Comparison of ENCODE assay signal across 38 cellular contexts in genomic region chr6:89284081-89284480, GRCh38.
"Had no signal": no experiment of that assay in that cellular context is flagged by ENCODE, and none has a peak within 500 bp of the region (broad histone marks: within the 10 kb centered on the region; RNA-seq: fewer than 3 reads in every experiment).

No MANE protein-coding gene starts in this region.

- H3K4me1 Mint-ChIP-seq: activated naive CD4-positive, alpha-beta T cell treated with anti-CD3 and anti-CD28 coated beads, Interleukin-2, amount 10 ng/mL, durations not matched to agents 7 days and 5 days; activated naive CD4-positive, alpha-beta T cell treated with anti-CD3 and anti-CD28 coated beads, Interleukin-2, amount 50 U/mL, for 24 hours had no signal

- H3K27me3 Mint-ChIP-seq: activated B cell treated with CpG ODN at 0.5 μM for 24 hours; activated CD4-positive, alpha-beta memory T cell treated with anti-CD3 and anti-CD28 coated beads for 36 hours; activated CD4-positive, alpha-beta T cell treated with anti-CD3 and anti-CD28 coated beads, Interleukin-2, amount 10 ng/mL, durations not matched to agents 24 days and 14 days; activated CD8-positive, alpha-beta T cell treated with anti-CD3 and anti-CD28 coated beads for 36 hours; activated naive CD4-positive, alpha-beta T cell treated with anti-CD3 and anti-CD28 coated beads, Interleukin-2, amount 50 U/mL, for 24 hours; activated naive CD8-positive, alpha-beta T cell; central memory CD8-positive, alpha-beta T cell had no signal

- H3K27me3 ChIP-seq: adrenal gland, body of pancreas, breast epithelium, cardiac muscle cell had no signal

- H3K4me3 ChIP-seq: adrenal gland, body of pancreas, breast epithelium, cardiac muscle cell had no signal

- DNase-seq: activated B cell treated with CpG ODN at 0.5 μM for 24 hours; activated CD4-positive, alpha-beta memory T cell treated with anti-CD3 and anti-CD28 coated beads for 36 hours; activated CD4-positive, alpha-beta T cell treated with anti-CD3 and anti-CD28 coated beads for 4 hours; activated CD4-positive, alpha-beta T cell treated with anti-CD3 and anti-CD28 coated beads, Interleukin-2, amount 10 ng/mL, durations not matched to agents 24 days and 14 days; activated CD4-positive, alpha-beta T cell treated with anti-CD3 and anti-CD28 coated beads, Interleukin-2, amount 50 U/mL, for 1 hour; activated CD4-positive, alpha-beta T cell treated with anti-CD3 and anti-CD28 coated beads, Interleukin-2, amount 50 U/mL, for 4 hours; activated CD4-positive, CD25-positive, alpha-beta regulatory T cell treated with anti-CD3 and anti-CD28 coated beads, Interleukin-2, amount 50 U/mL, for 72 hours; activated CD8-positive, alpha-beta memory T cell treated with anti-CD3 and anti-CD28 coated beads, Interleukin-2, amount 50 U/mL, for 4 hours; activated CD8-positive, alpha-beta T cell treated with anti-CD3 and anti-CD28 coated beads for 36 hours; activated effector memory CD4-positive, alpha-beta T cell treated with Interleukin-2 at 50 U/mL for 16 hours; activated gamma-delta T cell; activated naive CD4-positive, alpha-beta T cell treated with anti-CD3 and anti-CD28 coated beads, Interleukin-2, amount 10 ng/mL, durations not matched to agents 7 days and 5 days; activated naive CD4-positive, alpha-beta T cell treated with Interleukin-2 at 50 U/mL for 16 hours; activated naive CD8-positive, alpha-beta T cell treated with anti-CD3 and anti-CD28 coated beads, Interleukin-2, amount 10 ng/mL, durations not matched to agents 7 days and 5 days; activated T-cell treated with anti-CD3 and anti-CD28 coated beads for 4 hours; activated T-cell treated with anti-CD3 and anti-CD28 coated beads, Interleukin-2, amount 50 U/mL, for 1 hour; activated T-cell treated with anti-CD3 and anti-CD28 coated beads, Interleukin-2, amount 50 U/mL, for 4 hours; amniotic stem cell; aorta; body of pancreas; brain microvascular endothelial cell; caudate nucleus; cerebellar nuclear complex; T-helper 1 cell; T-helper 2 cell; T-helper 9 cell had no signal

- H3K27ac ChIP-seq: adrenal gland, body of pancreas, brain microvascular endothelial cell, breast epithelium, cardiac muscle cell, VCaP had no signal

- H3K36me3 ChIP-seq: adrenal gland, brain microvascular endothelial cell, breast epithelium, cardiac muscle cell had no signal

- H3K4me1 ChIP-seq: adrenal gland, body of pancreas, breast epithelium had no signal

- FAIRE-seq: astrocyte, TTC549 had no signal

- H3K9me3 Mint-ChIP-seq: activated CD4-positive, alpha-beta memory T cell treated with anti-CD3 and anti-CD28 coated beads for 36 hours; activated CD4-positive, alpha-beta T cell treated with anti-CD3 and anti-CD28 coated beads, Interleukin-2, amount 10 ng/mL, durations not matched to agents 24 days and 14 days; activated CD8-positive, alpha-beta T cell treated with anti-CD3 and anti-CD28 coated beads for 36 hours; activated naive CD4-positive, alpha-beta T cell treated with anti-CD3 and anti-CD28 coated beads, Interleukin-2, amount 10 ng/mL, durations not matched to agents 7 days and 5 days; activated naive CD4-positive, alpha-beta T cell treated with anti-CD3 and anti-CD28 coated beads, Interleukin-2, amount 50 U/mL, for 24 hours; activated naive CD8-positive, alpha-beta T cell treated with anti-CD3 and anti-CD28 coated beads, Interleukin-2, amount 10 ng/mL, durations not matched to agents 7 days and 5 days; activated T-cell treated with anti-CD3 and anti-CD28 coated beads, Interleukin-2, amount 50 U/mL, for 4 hours; activated T-helper 2 cell treated with anti-CD3 and anti-CD28 coated beads, Interferon-gamma antibody, Interleukin-2, Interleukin-4, amounts not matched to agents 10 μg/mL and 5 μg/mL and 100 μg/mL, durations not matched to agents 14 hours and 24 hours and 36 hours; central memory CD8-positive, alpha-beta T cell; T-helper 1 cell treated with Interleukin-12 subunit alpha and Interleukin-12 subunit beta and Interleukin-4 antibody, amounts not matched to agents 30 μg/mL and 1 μg/mL, for 36 hours; T-helper 2 cell treated with Interferon-gamma antibody and Interleukin-4, amounts not matched to agents 5 μg/mL and 100 μg/mL, for 36 hours had no signal

- H3K27ac Mint-ChIP-seq: activated B cell treated with CpG ODN at 0.5 μM for 24 hours; activated CD4-positive, alpha-beta memory T cell treated with anti-CD3 and anti-CD28 coated beads for 36 hours; activated CD4-positive, alpha-beta T cell treated with anti-CD3 and anti-CD28 coated beads, Interleukin-2, amount 10 ng/mL, durations not matched to agents 24 days and 14 days; activated CD8-positive, alpha-beta T cell treated with anti-CD3 and anti-CD28 coated beads for 36 hours; activated naive CD4-positive, alpha-beta T cell treated with anti-CD3 and anti-CD28 coated beads, Interleukin-2, amount 10 ng/mL, durations not matched to agents 7 days and 5 days; activated naive CD4-positive, alpha-beta T cell treated with anti-CD3 and anti-CD28 coated beads, Interleukin-2, amount 50 U/mL, for 24 hours; activated naive CD8-positive, alpha-beta T cell; activated naive CD8-positive, alpha-beta T cell treated with anti-CD3 and anti-CD28 coated beads, Interleukin-2, amount 10 ng/mL, durations not matched to agents 7 days and 5 days; activated T-helper 2 cell treated with anti-CD3 and anti-CD28 coated beads, Interferon-gamma antibody, Interleukin-2, Interleukin-4, amounts not matched to agents 10 μg/mL and 5 μg/mL and 100 μg/mL, durations not matched to agents 14 hours and 24 hours and 36 hours; T-helper 1 cell treated with Interleukin-12 subunit alpha and Interleukin-12 subunit beta and Interleukin-4 antibody, amounts not matched to agents 30 μg/mL and 1 μg/mL, for 36 hours; T-helper 2 cell treated with Interferon-gamma antibody and Interleukin-4, amounts not matched to agents 5 μg/mL and 100 μg/mL, for 36 hours had no signal

- H3K9me3 ChIP-seq: adrenal gland, body of pancreas, breast epithelium had no signal

- H3K4me3 Mint-ChIP-seq: activated B cell treated with CpG ODN at 0.5 μM for 24 hours; activated CD4-positive, alpha-beta memory T cell treated with anti-CD3 and anti-CD28 coated beads for 36 hours; activated CD4-positive, alpha-beta T cell treated with anti-CD3 and anti-CD28 coated beads, Interleukin-2, amount 10 ng/mL, durations not matched to agents 24 days and 14 days; activated CD8-positive, alpha-beta T cell treated with anti-CD3 and anti-CD28 coated beads for 36 hours; activated naive CD4-positive, alpha-beta T cell treated with anti-CD3 and anti-CD28 coated beads, Interleukin-2, amount 10 ng/mL, durations not matched to agents 7 days and 5 days; activated naive CD4-positive, alpha-beta T cell treated with anti-CD3 and anti-CD28 coated beads, Interleukin-2, amount 50 U/mL, for 24 hours; activated naive CD8-positive, alpha-beta T cell; activated naive CD8-positive, alpha-beta T cell treated with anti-CD3 and anti-CD28 coated beads, Interleukin-2, amount 10 ng/mL, durations not matched to agents 7 days and 5 days; activated T-cell treated with anti-CD3 and anti-CD28 coated beads, Interleukin-2, amount 50 U/mL, for 4 hours; central memory CD8-positive, alpha-beta T cell; T-helper 1 cell treated with Interleukin-12 subunit alpha and Interleukin-12 subunit beta and Interleukin-4 antibody, amounts not matched to agents 30 μg/mL and 1 μg/mL, for 36 hours; T-helper 2 cell treated with Interferon-gamma antibody and Interleukin-4, amounts not matched to agents 5 μg/mL and 100 μg/mL, for 36 hours had no signal

- H3K36me3 Mint-ChIP-seq: activated CD4-positive, alpha-beta memory T cell treated with anti-CD3 and anti-CD28 coated beads for 36 hours; activated naive CD4-positive, alpha-beta T cell treated with anti-CD3 and anti-CD28 coated beads, Interleukin-2, amount 10 ng/mL, durations not matched to agents 7 days and 5 days; activated naive CD4-positive, alpha-beta T cell treated with anti-CD3 and anti-CD28 coated beads, Interleukin-2, amount 50 U/mL, for 24 hours; activated naive CD8-positive, alpha-beta T cell; activated naive CD8-positive, alpha-beta T cell treated with anti-CD3 and anti-CD28 coated beads, Interleukin-2, amount 10 ng/mL, durations not matched to agents 7 days and 5 days had no signal
